ENCODE assay signal across 18 cellular contexts in genomic region chr6:32615885-32616532, GRCh38. TPM values are rescaled to one million over a fixed set of nuclear protein-coding genes. Genes with fewer than 3 reads are reported as not detected.
"Had no signal": no experiment of that assay in that cellular context is flagged by ENCODE, and none has a peak within 500 bp of the region (broad histone marks: within the 10 kb centered on the region; RNA-seq: fewer than 3 reads in every experiment).

No MANE protein-coding gene starts in this region.

- H3K27me3 ChIP-seq: ascending aorta, breast epithelium, gastrocnemius medialis, heart right ventricle, pancreas, sigmoid colon, spleen had no signal

- H3K9me3 ChIP-seq: breast epithelium, gastrocnemius medialis, pancreas, sigmoid colon had no signal

- DNase-seq: activated CD4-positive, alpha-beta T cell treated with anti-CD3 and anti-CD28 coated beads, Interleukin-2, amount 50 U/mL, for 1 hour; cerebellar nuclear complex; dermis blood vessel endothelial cell; effector memory CD8-positive, alpha-beta T cell; gastrocnemius medialis; heart right ventricle; left cardiac atrium; pancreas; sigmoid colon; spleen; substantia nigra; T-helper 2 cell; trophoblast cell had no signal

- H3K27me3 Mint-ChIP-seq: effector memory CD8-positive, alpha-beta T cell had no signal

- ATAC-seq: effector memory CD8-positive, alpha-beta T cell; gastrocnemius medialis; heart right ventricle; left cardiac atrium; pancreas; WTC11 had no signal

- H3K36me3 ChIP-seq: ascending aorta, breast epithelium, gastrocnemius medialis, heart right ventricle, pancreas, sigmoid colon, spleen had no signal

- H3K9me3 Mint-ChIP-seq: effector memory CD8-positive, alpha-beta T cell had no signal

- H3K36me3 Mint-ChIP-seq: WTC11 had no signal

- H3K27ac Mint-ChIP-seq: WTC11 had no signal

- H3K27ac ChIP-seq: ascending aorta, breast epithelium, epithelial cell of prostate, gastrocnemius medialis, heart right ventricle, pancreas, sigmoid colon, spleen had no signal

- H3K4me1 ChIP-seq: ascending aorta, breast epithelium, gastrocnemius medialis, pancreas, sigmoid colon had no signal

- H3K4me3 Mint-ChIP-seq: effector memory CD8-positive, alpha-beta T cell; WTC11 had no signal

- H3K4me3 ChIP-seq: ascending aorta, breast epithelium, gastrocnemius medialis, heart right ventricle, lung, pancreas, sigmoid colon, spleen had no signal

RNA-seq across cellular contexts. Expression of gene HLA-DQA1, which starts 21.2 kb away (rescaled TPM):
- total RNA-seq: dermis blood vessel endothelial cell had no signal

RNA-seq across cellular contexts. Expression of gene HLA-DQB1, which starts 50.4 kb away (rescaled TPM):
- total RNA-seq: dermis blood vessel endothelial cell had no signal
